In genomic region chr17:73187203-73187769, GRCh38 we compare ENCODE assay signal across 1 cellular context.
TF ChIP-seq lines count a peak whose summit lies in the region.

No MANE protein-coding gene starts in this region.

TF ChIP-seq in HepG2, 621 proteins besides CTCF, POLR2A, EP300 and RAD21 (continued from another document and continues in another):
- TF ChIP-seq ZNF772 (CRISPR knock-in tag; IDR thresholded peaks at IDR 0.05), result peak; percentile 92
- 0 out of 2 replicates have a peak, but pooled peaks have one; percentile 55 for TF ChIP-seq ZNF230 (CRISPR knock-in tag; IDR thresholded peaks at IDR 0.05)
- TF ChIP-seq NFYC (CRISPR knock-in tag; IDR thresholded peaks at IDR 0.05), result peak; percentile 52; the same call in 1 of the 2 replicates
- TF ChIP-seq, protein P1, sequence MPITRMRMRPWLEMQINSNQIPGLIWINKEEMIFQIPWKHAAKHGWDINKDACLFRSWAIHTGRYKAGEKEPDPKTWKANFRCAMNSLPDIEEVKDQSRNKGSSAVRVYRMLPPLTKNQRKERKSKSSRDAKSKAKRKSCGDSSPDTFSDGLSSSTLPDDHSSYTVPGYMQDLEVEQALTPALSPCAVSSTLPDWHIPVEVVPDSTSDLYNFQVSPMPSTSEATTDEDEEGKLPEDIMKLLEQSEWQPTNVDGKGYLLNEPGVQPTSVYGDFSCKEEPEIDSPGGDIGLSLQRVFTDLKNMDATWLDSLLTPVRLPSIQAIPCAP (CRISPR knock-in tag; IDR thresholded peaks at IDR 0.05; ENCODE audit: low read depth), result no peak
- no peak for TF ChIP-seq ZFAT (CRISPR knock-in tag; conservative IDR thresholded peaks at IDR 0.05)
- no peak; the same call in 1 of the 2 replicates for TF ChIP-seq AHR (CRISPR knock-in tag; IDR thresholded peaks at IDR 0.05)
- no peak for TF ChIP-seq ZNF326 (CRISPR knock-in tag; IDR thresholded peaks at IDR 0.05; ENCODE audit: borderline replicate concordance)
- no peak for TF ChIP-seq ZNF567 (CRISPR knock-in tag; IDR thresholded peaks at IDR 0.05; ENCODE audit: borderline replicate concordance)
- peak; percentile 93; the same call in 1 of the 2 replicates for TF ChIP-seq MIER3 (CRISPR knock-in tag; IDR thresholded peaks at IDR 0.05; ENCODE audit: borderline replicate concordance)
- TF ChIP-seq SOX5 (CRISPR knock-in tag; IDR thresholded peaks at IDR 0.05; ENCODE audit: borderline replicate concordance), result peak; percentile 92
- TF ChIP-seq ZNF33A (CRISPR knock-in tag; IDR thresholded peaks at IDR 0.05; ENCODE audit: borderline replicate concordance), result no peak
- peak; percentile 39; the same call in 1 of the 2 replicates for TF ChIP-seq ZNF572 (CRISPR knock-in tag; IDR thresholded peaks at IDR 0.05)
- 0 out of 2 replicates have a peak, but pooled peaks have one; percentile 18 for TF ChIP-seq DDIT3 (CRISPR knock-in tag; IDR thresholded peaks at IDR 0.05)
- TF ChIP-seq SCMH1 (CRISPR knock-in tag; IDR thresholded peaks at IDR 0.05; ENCODE audit: borderline replicate concordance), result no peak
- TF ChIP-seq ZNF317 (CRISPR knock-in tag; IDR thresholded peaks at IDR 0.05), result peak; percentile 76
- TF ChIP-seq HIC2 (CRISPR knock-in tag; IDR thresholded peaks at IDR 0.05; ENCODE audit: low read depth), result peak; percentile 75; the same call in 1 of the 2 replicates
- TF ChIP-seq DMAP1 (CRISPR knock-in tag; IDR thresholded peaks at IDR 0.05), result no peak
- peak; percentile 98 for TF ChIP-seq ZNF703 (CRISPR knock-in tag; IDR thresholded peaks at IDR 0.05; ENCODE audit: borderline replicate concordance)
- no peak for TF ChIP-seq SP140L (CRISPR knock-in tag; IDR thresholded peaks at IDR 0.05; ENCODE audit: borderline replicate concordance)
- TF ChIP-seq, protein P2, sequence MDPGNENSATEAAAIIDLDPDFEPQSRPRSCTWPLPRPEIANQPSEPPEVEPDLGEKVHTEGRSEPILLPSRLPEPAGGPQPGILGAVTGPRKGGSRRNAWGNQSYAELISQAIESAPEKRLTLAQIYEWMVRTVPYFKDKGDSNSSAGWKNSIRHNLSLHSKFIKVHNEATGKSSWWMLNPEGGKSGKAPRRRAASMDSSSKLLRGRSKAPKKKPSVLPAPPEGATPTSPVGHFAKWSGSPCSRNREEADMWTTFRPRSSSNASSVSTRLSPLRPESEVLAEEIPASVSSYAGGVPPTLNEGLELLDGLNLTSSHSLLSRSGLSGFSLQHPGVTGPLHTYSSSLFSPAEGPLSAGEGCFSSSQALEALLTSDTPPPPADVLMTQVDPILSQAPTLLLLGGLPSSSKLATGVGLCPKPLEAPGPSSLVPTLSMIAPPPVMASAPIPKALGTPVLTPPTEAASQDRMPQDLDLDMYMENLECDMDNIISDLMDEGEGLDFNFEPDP (CRISPR knock-in tag; conservative IDR thresholded peaks at IDR 0.05), result 0 out of 2 replicates have a peak, but pooled peaks have one; percentile 74
- TF ChIP-seq GZF1 (CRISPR knock-in tag; IDR thresholded peaks at IDR 0.05), result no peak
- TF ChIP-seq AKNA (CRISPR knock-in tag; IDR thresholded peaks at IDR 0.05; ENCODE audit: borderline replicate concordance), result 0 out of 2 replicates have a peak, but pooled peaks have one; percentile 9
- no peak for TF ChIP-seq ZNF451 (CRISPR knock-in tag; IDR thresholded peaks at IDR 0.05)
- peak; percentile 97 for TF ChIP-seq PITX1 (CRISPR knock-in tag; IDR thresholded peaks at IDR 0.05)
- no peak for TF ChIP-seq TAF1 (CRISPR knock-in tag; IDR thresholded peaks at IDR 0.05)
- peak; percentile 68; the same call in 1 of the 2 replicates for TF ChIP-seq YEATS2 (CRISPR knock-in tag; IDR thresholded peaks at IDR 0.05; ENCODE audit: borderline replicate concordance)
- no peak for TF ChIP-seq HNRNPLL (IDR thresholded peaks at IDR 0.05; ENCODE audit: low read depth, low read length, poor library complexity, severe bottlenecking)
- TF ChIP-seq THAP9 (CRISPR knock-in tag; IDR thresholded peaks at IDR 0.05; ENCODE audit: borderline replicate concordance), result no peak
- TF ChIP-seq SIX1 (CRISPR knock-in tag; IDR thresholded peaks at IDR 0.05; ENCODE audit: borderline replicate concordance), result peak; percentile 99
- no peak for TF ChIP-seq DBP (CRISPR knock-in tag; IDR thresholded peaks at IDR 0.05; ENCODE audit: not compliant biosample characterization)
- TF ChIP-seq ZNF20 (CRISPR knock-in tag; IDR thresholded peaks at IDR 0.05), result no peak
- TF ChIP-seq ZNF431 (CRISPR knock-in tag; IDR thresholded peaks at IDR 0.05; ENCODE audit: borderline replicate concordance, low read depth), result peak; percentile 88; the same call in 1 of the 2 replicates
- no peak for TF ChIP-seq NR1H2 (CRISPR knock-in tag; IDR thresholded peaks at IDR 0.05; ENCODE audit: borderline replicate concordance, low read depth)
- peak; percentile 81 for TF ChIP-seq ARNTL (CRISPR knock-in tag; IDR thresholded peaks at IDR 0.05)
- TF ChIP-seq IRF2 (CRISPR knock-in tag; IDR thresholded peaks at IDR 0.05), result peak; percentile 82
- TF ChIP-seq SP2 (CRISPR knock-in tag; IDR thresholded peaks at IDR 0.05), result no peak
- TF ChIP-seq, protein P3, sequence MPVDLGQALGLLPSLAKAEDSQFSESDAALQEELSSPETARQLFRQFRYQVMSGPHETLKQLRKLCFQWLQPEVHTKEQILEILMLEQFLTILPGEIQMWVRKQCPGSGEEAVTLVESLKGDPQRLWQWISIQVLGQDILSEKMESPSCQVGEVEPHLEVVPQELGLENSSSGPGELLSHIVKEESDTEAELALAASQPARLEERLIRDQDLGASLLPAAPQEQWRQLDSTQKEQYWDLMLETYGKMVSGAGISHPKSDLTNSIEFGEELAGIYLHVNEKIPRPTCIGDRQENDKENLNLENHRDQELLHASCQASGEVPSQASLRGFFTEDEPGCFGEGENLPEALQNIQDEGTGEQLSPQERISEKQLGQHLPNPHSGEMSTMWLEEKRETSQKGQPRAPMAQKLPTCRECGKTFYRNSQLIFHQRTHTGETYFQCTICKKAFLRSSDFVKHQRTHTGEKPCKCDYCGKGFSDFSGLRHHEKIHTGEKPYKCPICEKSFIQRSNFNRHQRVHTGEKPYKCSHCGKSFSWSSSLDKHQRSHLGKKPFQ (CRISPR knock-in tag; IDR thresholded peaks at IDR 0.05; ENCODE audit: insufficient replicate concordance), result no peak
- no peak for TF ChIP-seq MAZ (IDR thresholded peaks at IDR 0.05; ENCODE audit: borderline replicate concordance, low read depth, low read length)
- 0 out of 2 replicates have a peak, but pooled peaks have one; percentile 51 for TF ChIP-seq MAZ (CRISPR knock-in tag; IDR thresholded peaks at IDR 0.05; ENCODE audit: low read depth)
- no peak for TF ChIP-seq THAP7 (CRISPR knock-in tag; IDR thresholded peaks at IDR 0.05)
- TF ChIP-seq ZNF660 (CRISPR knock-in tag; IDR thresholded peaks at IDR 0.05; ENCODE audit: borderline replicate concordance, low read depth), result no peak
- TF ChIP-seq ZC3H13 (CRISPR knock-in tag; IDR thresholded peaks at IDR 0.05), result no peak; the same call in 1 of the 2 replicates
- no peak for TF ChIP-seq CHD4 (IDR thresholded peaks at IDR 0.05; ENCODE audit: borderline replicate concordance, low read length)
- no peak for TF ChIP-seq MATR3 (CRISPR knock-in tag; IDR thresholded peaks at IDR 0.05)
- peak; percentile 85 for TF ChIP-seq SALL1 (CRISPR knock-in tag; IDR thresholded peaks at IDR 0.05)
- no peak for TF ChIP-seq ZC3H4 (CRISPR knock-in tag; IDR thresholded peaks at IDR 0.05; ENCODE audit: borderline replicate concordance)
- TF ChIP-seq HNF4G (IDR thresholded peaks at IDR 0.05; ENCODE audit: borderline replicate concordance, low read depth, low read length), result peak; percentile 88
- no peak for TF ChIP-seq HNF4G (CRISPR knock-in tag; IDR thresholded peaks at IDR 0.05; ENCODE audit: borderline replicate concordance, low read depth)
- no peak for TF ChIP-seq MZF1 (CRISPR knock-in tag; IDR thresholded peaks at IDR 0.05; ENCODE audit: borderline replicate concordance)
- TF ChIP-seq RFX1 (IDR thresholded peaks at IDR 0.05), result no peak
- no peak for TF ChIP-seq ZNF354B (CRISPR knock-in tag; IDR thresholded peaks at IDR 0.05)
- no peak for TF ChIP-seq ZNF878 (CRISPR knock-in tag; IDR thresholded peaks at IDR 0.05)
- TF ChIP-seq NFKB2 (CRISPR knock-in tag; IDR thresholded peaks at IDR 0.05; ENCODE audit: borderline replicate concordance), result 0 out of 2 replicates have a peak, but pooled peaks have one; percentile 65
- TF ChIP-seq KAT2B (IDR thresholded peaks at IDR 0.05; ENCODE audit: borderline replicate concordance, low read depth, low read length), result no peak
- TF ChIP-seq MXD4 (CRISPR knock-in tag; IDR thresholded peaks at IDR 0.05), result peak; percentile 54; the same call in 1 of the 2 replicates
- peak; percentile 97 for TF ChIP-seq MEIS1 (CRISPR knock-in tag; IDR thresholded peaks at IDR 0.05; ENCODE audit: borderline replicate concordance)
- no peak for TF ChIP-seq MBNL3 (CRISPR knock-in tag; conservative IDR thresholded peaks at IDR 0.05)
- peak; percentile 84; the same call in 1 of the 2 replicates for TF ChIP-seq ZNF557 (CRISPR knock-in tag; IDR thresholded peaks at IDR 0.05)
